Comparison of ENCODE assay signal across 25 cellular contexts in genomic region chr2:168640039-168640438, GRCh38.
DNase-seq lines count a peak whose midpoint lies in the region; ATAC-seq, FAIRE-seq and TF ChIP-seq lines count a peak whose summit lies in the region.
"Had no signal": no experiment of that assay in that cellular context is flagged by ENCODE, and none has a peak within 500 bp of the region (broad histone marks: within the 10 kb centered on the region; RNA-seq: fewer than 3 reads in every experiment).

No MANE protein-coding gene starts in this region.

- H3K4me1 ChIP-seq in astrocyte (ENCODE audit: insufficient read depth, low read length) = no peaks in the 10 kb centered on the region
- peaks cover 4% of the 10 kb centered on the region for H3K4me1 ChIP-seq in fibroblast of lung (ENCODE audit: control insufficient read depth, extremely low read depth, insufficient read depth, low read length)
- peaks cover 0 to 54% (median 14%) of the 10 kb centered on the region in 4 donors for H3K4me1 ChIP-seq in tibial artery
- H3K4me1 ChIP-seq: pancreas, SJCRH30 had no signal

- no peaks in the 10 kb centered on the region for H3K9me3 ChIP-seq in astrocyte (ENCODE audit: insufficient read depth, low read depth, low read length)
- H3K9me3 ChIP-seq in fibroblast of lung (ENCODE audit: control insufficient read depth, insufficient read depth, low read depth, low read length) = no peaks in the 10 kb centered on the region
- H3K9me3 ChIP-seq in tibial artery = no peaks in the 10 kb centered on the region
- H3K9me3 ChIP-seq: HAP-1, pancreas, Peyer's patch, SJCRH30 had no signal

- H3K9ac ChIP-seq in astrocyte (ENCODE audit: low read length) (no peak overlapping the region), fibroblast of lung (ENCODE audit: insufficient read depth, low read length) (no peak overlapping the region)

- peaks cover 17% of the 10 kb centered on the region for H3K4me1 Mint-ChIP-seq in astrocyte (ENCODE audit: low read depth, unreplicated experiment)
- peaks cover 47% of the 10 kb centered on the region for H3K4me1 Mint-ChIP-seq in osteocyte (ENCODE audit: unreplicated experiment)

- ATAC-seq in HG03565 (IDR thresholded peaks at IDR 0.05; ENCODE audit: unreplicated experiment) (no peak), HG02623 (IDR thresholded peaks at IDR 0.05; ENCODE audit: unreplicated experiment) (no peak), HG02571 (IDR thresholded peaks at IDR 0.05; ENCODE audit: unreplicated experiment) (no peak)
- ATAC-seq: T-cell had no signal

- H3K9me3 Mint-ChIP-seq in astrocyte (ENCODE audit: unreplicated experiment) (peaks cover 3% of the 10 kb centered on the region), osteocyte (ENCODE audit: unreplicated experiment) (no peaks in the 10 kb centered on the region)
- H3K9me3 Mint-ChIP-seq: activated T-cell treated with anti-CD3 and anti-CD28 coated beads, Interleukin-2, amount 50 U/mL, for 24 hours; endodermal cell; T-cell had no signal

- H3K36me3 ChIP-seq in astrocyte (ENCODE audit: insufficient read depth, low read length) (no peaks in the 10 kb centered on the region), fibroblast of lung (ENCODE audit: control insufficient read depth, insufficient read depth, low read length) (no peaks in the 10 kb centered on the region), tibial artery (no peaks in the 10 kb centered on the region)
- H3K36me3 ChIP-seq: brain microvascular endothelial cell, HAP-1, pancreas, Peyer's patch, SJCRH30 had no signal

- H3K79me2 ChIP-seq in astrocyte (ENCODE audit: insufficient read depth, low read length) (no peaks in the 10 kb centered on the region), fibroblast of lung (ENCODE audit: control insufficient read depth, insufficient read depth, low read length) (no peaks in the 10 kb centered on the region)

- H3K36me3 Mint-ChIP-seq in astrocyte (ENCODE audit: low read depth, unreplicated experiment) = no peaks in the 10 kb centered on the region
- no peaks in the 10 kb centered on the region for H3K36me3 Mint-ChIP-seq in osteocyte (ENCODE audit: unreplicated experiment)

- H3K4me3 Mint-ChIP-seq in astrocyte (ENCODE audit: unreplicated experiment) (no peak overlapping the region), osteocyte (ENCODE audit: unreplicated experiment) (no peak overlapping the region)
- H3K4me3 Mint-ChIP-seq: activated T-cell treated with anti-CD3 and anti-CD28 coated beads, Interleukin-2, amount 50 U/mL, for 24 hours; endodermal cell; nephron progenitor cell; T-cell had no signal

- H4K20me1 ChIP-seq in astrocyte (ENCODE audit: insufficient read depth, low read length) (no peaks in the 10 kb centered on the region), fibroblast of lung (ENCODE audit: control insufficient read depth, extremely low read depth, insufficient read depth, low read length) (no peaks in the 10 kb centered on the region)

- no peaks in the 10 kb centered on the region for H3K27me3 ChIP-seq in astrocyte (ENCODE audit: insufficient read depth, low read length)
- no peaks in the 10 kb centered on the region for H3K27me3 ChIP-seq in fibroblast of lung (ENCODE audit: control insufficient read depth, insufficient read depth, low read length)
- H3K27me3 ChIP-seq in tibial artery = no peaks in the 10 kb centered on the region
- H3K27me3 ChIP-seq: brain microvascular endothelial cell, pancreas, Peyer's patch, SJCRH30 had no signal

- H3K4me3 ChIP-seq in astrocyte (ENCODE audit: insufficient read depth, low read depth, low read length) = no peak overlapping the region
- no peak overlapping the region for H3K4me3 ChIP-seq in fibroblast of lung (replicated peaks in 1 of 4; ENCODE audit: control extremely low read depth in 1 of 4, insufficient read depth in 1 of 4, low read depth in 3 of 4, low read length in 4 of 4)
- no peak overlapping the region for H3K4me3 ChIP-seq in tibial artery
- H3K4me3 ChIP-seq: HAP-1, pancreas, Peyer's patch, SJCRH30 had no signal

- no peak overlapping the region for H3K4me2 ChIP-seq in astrocyte (ENCODE audit: low read length)
- peak overlapping the region; percentile 60 for H3K4me2 ChIP-seq in fibroblast of lung (ENCODE audit: extremely low read depth, insufficient read depth, low read length)

- no peak for TF ChIP-seq CTCF in astrocyte (IDR thresholded peaks at IDR 0.05; ENCODE audit: insufficient read depth, low read depth, low read length)
- no peak for TF ChIP-seq CTCF in fibroblast of lung (conservative IDR thresholded peaks at IDR 0.05 in 1 of 2, IDR thresholded peaks at IDR 0.05 in 1 of 2; ENCODE audit: low read depth in 1 of 2, low read length in 2 of 2)
- no peak for TF ChIP-seq CTCF in osteocyte (IDR thresholded peaks at IDR 0.05)
- TF ChIP-seq CTCF in tibial artery (IDR thresholded peaks at IDR 0.05) = no peak

- H3K27ac ChIP-seq in astrocyte (ENCODE audit: low read depth, low read length) (no peak overlapping the region), fibroblast of lung (ENCODE audit: insufficient read depth, low read length) (no peak overlapping the region), tibial artery (peak overlapping the region; percentile 30 to 50)
- H3K27ac ChIP-seq: brain microvascular endothelial cell, C4-2B, pancreas, SJCRH30 had no signal

- H3K27me3 Mint-ChIP-seq in astrocyte (ENCODE audit: low read depth, unreplicated experiment) (no peaks in the 10 kb centered on the region), osteocyte (ENCODE audit: unreplicated experiment) (no peaks in the 10 kb centered on the region)
- H3K27me3 Mint-ChIP-seq: activated T-cell treated with anti-CD3 and anti-CD28 coated beads, Interleukin-2, amount 50 U/mL, for 24 hours; T-cell had no signal

- intact Hi-C loops in tibial artery (cut with DNase I; ENCODE audit: low total_unique reads) = no loop called here

- no peak overlapping the region for H2AFZ ChIP-seq in astrocyte (ENCODE audit: low read depth, low read length)
- no peak overlapping the region for H2AFZ ChIP-seq in fibroblast of lung (ENCODE audit: low read length)

- DNase-seq in astrocyte (ENCODE audit: low read depth) = no peak
- no peak for DNase-seq in fibroblast of lung (ENCODE audit: low read depth in 2 of 2)
- DNase-seq in osteocyte (ENCODE audit: extremely low spot score, unreplicated experiment) = no peak
- no peak for DNase-seq in tibial artery
- DNase-seq: activated CD4-positive, CD25-positive, alpha-beta regulatory T cell treated with anti-CD3 and anti-CD28 coated beads, Interleukin-2, amount 50 U/mL, for 72 hours; activated T-cell treated with anti-CD3 and anti-CD28 coated beads, Interleukin-2, amount 50 U/mL, for 24 hours; Calu3; DND-41; NCI-H1048; NCI-H1694 treated with DMSO at 0.1 percent for 48 hours; NCI-H524 treated with DMSO at 0.1 percent for 48 hours; nephron progenitor cell; SJCRH30; stimulated activated CD8-positive, alpha-beta memory T cell treated with anti-CD3 and anti-CD28 coated beads, Interleukin-4, amount 100 ng/mL, for 48 hours; T-cell had no signal

- H3K27ac Mint-ChIP-seq in astrocyte (ENCODE audit: unreplicated experiment) (peak overlapping the region; percentile 9), osteocyte (ENCODE audit: unreplicated experiment) (peak overlapping the region; percentile 70)
- H3K27ac Mint-ChIP-seq: activated T-cell treated with anti-CD3 and anti-CD28 coated beads, Interleukin-2, amount 50 U/mL, for 24 hours; nephron progenitor cell; T-cell had no signal

- no peak for FAIRE-seq in astrocyte (lab: Jason Lieb, UNC)
- FAIRE-seq: pancreas, urothelium cell line had no signal

Comparison
In these comparisons a context has a peak if more than half of its experiments do, and no peak if none do; other contexts are left out.
1. H3K27ac ChIP-seq: peak in tibial artery (2 of 2); none in astrocyte (single experiment) and fibroblast of lung (single experiment).